27 cellular contexts compared by ENCODE assay signal in the genomic region with DNA sequence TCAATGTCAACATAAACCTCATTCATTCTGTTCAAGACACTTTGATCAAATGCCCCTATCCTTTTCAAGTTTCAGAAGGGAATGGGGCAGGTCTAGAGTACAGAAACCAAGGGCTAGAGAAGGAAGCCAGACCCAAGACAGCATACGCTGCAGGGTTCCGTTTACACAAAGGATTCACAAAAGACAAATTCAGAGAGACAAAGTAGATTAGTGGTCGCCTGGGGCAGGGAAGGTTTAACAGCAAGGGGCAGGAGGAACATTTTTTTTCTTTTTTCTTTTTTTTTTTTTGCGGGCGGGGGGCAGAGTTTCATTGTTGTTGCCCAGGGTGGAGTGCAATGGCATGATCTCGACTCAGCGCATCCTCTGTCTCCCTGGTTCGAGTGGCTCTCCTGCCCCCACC.
"Had no signal": no experiment of that assay in that cellular context is flagged by ENCODE, and none has a peak within 500 bp of the region (broad histone marks: within the 10 kb centered on the region; RNA-seq: fewer than 3 reads in every experiment).

No MANE protein-coding gene starts in this region.

- H3K4me1 Mint-ChIP-seq: mesothelial cell of epicardium; stimulated activated memory B cell treated with anti-CD40 and anti-IgM and Interleukin-4, amounts not matched to agents 10 μg/mL and 1 μg/mL and 100 μg/mL, for 72 hours had no signal

- H3K4me3 ChIP-seq: hepatocyte, pancreas, skin epidermis, transverse colon had no signal

- H3K4me2 ChIP-seq: hepatocyte had no signal

- H3K9me3 ChIP-seq: pancreas, transverse colon had no signal

- H3K27ac ChIP-seq: brain microvascular endothelial cell, hepatocyte, skin epidermis, transverse colon had no signal

- H3K4me3 Mint-ChIP-seq: activated T-cell treated with anti-CD3 and anti-CD28 coated beads, Interleukin-2, amount 50 U/mL, for 24 hours; mesothelial cell of epicardium; natural killer cell; stimulated activated memory B cell treated with anti-CD40 and anti-IgM and Interleukin-4, amounts not matched to agents 10 μg/mL and 1 μg/mL and 100 μg/mL, for 72 hours; T-helper 17 cell had no signal

- H3K4me1 ChIP-seq: transverse colon had no signal

- H3K27me3 Mint-ChIP-seq: activated T-cell treated with anti-CD3 and anti-CD28 coated beads, Interleukin-2, amount 50 U/mL, for 24 hours; stimulated activated memory B cell treated with anti-CD40 and anti-IgM and Interleukin-4, amounts not matched to agents 10 μg/mL and 1 μg/mL and 100 μg/mL, for 72 hours; T-helper 17 cell had no signal

- H3K27ac Mint-ChIP-seq: activated T-cell treated with anti-CD3 and anti-CD28 coated beads, Interleukin-2, amount 50 U/mL, for 24 hours; activated T-helper 2 cell treated with anti-CD3 and anti-CD28 coated beads, Interferon-gamma antibody, Interleukin-2, Interleukin-4, amounts not matched to agents 10 μg/mL and 5 μg/mL and 100 μg/mL, durations not matched to agents 14 hours and 24 hours and 36 hours; mesothelial cell of epicardium; stimulated activated memory B cell treated with anti-CD40 and anti-IgM and Interleukin-4, amounts not matched to agents 10 μg/mL and 1 μg/mL and 100 μg/mL, for 72 hours had no signal

- DNase-seq: activated CD8-positive, alpha-beta memory T cell treated with anti-CD3 and anti-CD28 coated beads for 24 hours; activated CD8-positive, alpha-beta memory T cell treated with anti-CD3 and anti-CD28 coated beads, Interleukin-2, amount 50 U/mL, for 4 hours; activated naive CD4-positive, alpha-beta T cell; activated T-cell treated with anti-CD3 and anti-CD28 coated beads, Interleukin-2, amount 50 U/mL, for 24 hours; anterior cingulate cortex; brain microvascular endothelial cell; caudate nucleus; dermis blood vessel endothelial cell; effector CD8-positive, alpha-beta T cell; foreskin melanocyte; left ventricle myocardium superior; mammary epithelial cell; natural killer cell; stimulated activated CD4-positive, alpha-beta T cell treated with anti-CD3 and anti-CD28 coated beads, Interleukin-2, amount 100 ng/mL, for 24 hours; SW 1271; T-helper 17 cell; transverse colon had no signal

- FAIRE-seq: endothelial cell of umbilical vein, pancreas, urothelium cell line had no signal

- H3K9me3 Mint-ChIP-seq: activated T-cell treated with anti-CD3 and anti-CD28 coated beads, Interleukin-2, amount 50 U/mL, for 24 hours; activated T-helper 2 cell treated with anti-CD3 and anti-CD28 coated beads, Interferon-gamma antibody, Interleukin-2, Interleukin-4, amounts not matched to agents 10 μg/mL and 5 μg/mL and 100 μg/mL, durations not matched to agents 14 hours and 24 hours and 36 hours; mesothelial cell of epicardium; natural killer cell; stimulated activated memory B cell treated with anti-CD40 and anti-IgM and Interleukin-4, amounts not matched to agents 10 μg/mL and 1 μg/mL and 100 μg/mL, for 72 hours had no signal

- H3K27me3 ChIP-seq: brain microvascular endothelial cell, hepatocyte, pancreas, transverse colon had no signal

- ATAC-seq: activated CD4-positive, CD25-positive, alpha-beta regulatory T cell treated with anti-CD3 and anti-CD28 coated beads, Interleukin-2, amount 50 U/mL, for 24 hours; left ventricle myocardium superior; natural killer cell; pancreas; right cardiac atrium; stimulated activated memory B cell treated with anti-CD40 and anti-IgM and Interleukin-4, amounts not matched to agents 10 μg/mL and 1 μg/mL and 100 μg/mL, for 72 hours; T-helper 17 cell had no signal

- H2AFZ ChIP-seq: hepatocyte had no signal
